ENCODE assay signal across 19 cellular contexts in genomic region chr14:99038401-99038800, GRCh38.
DNase-seq lines count a peak whose midpoint lies in the region; ATAC-seq and TF ChIP-seq lines count a peak whose summit lies in the region.
"Had no signal": no experiment of that assay in that cellular context is flagged by ENCODE, and none has a peak within 500 bp of the region (broad histone marks: within the 10 kb centered on the region; RNA-seq: fewer than 3 reads in every experiment).

No MANE protein-coding gene starts in this region.

- H3K9me3 ChIP-seq in osteoblast (ENCODE audit: low read depth, low read length) = no peaks in the 10 kb centered on the region
- H3K9me3 ChIP-seq: BE2C had no signal

- H3K36me3 Mint-ChIP-seq in activated CD4-positive, alpha-beta memory T cell treated with anti-CD3 and anti-CD28 coated beads for 36 hours = no peaks in the 10 kb centered on the region
- H3K36me3 Mint-ChIP-seq in naive thymus-derived CD8-positive, alpha-beta T cell = no peaks in the 10 kb centered on the region

- H3K27me3 Mint-ChIP-seq in activated CD4-positive, alpha-beta memory T cell treated with anti-CD3 and anti-CD28 coated beads for 36 hours = no peaks in the 10 kb centered on the region
- no peaks in the 10 kb centered on the region for H3K27me3 Mint-ChIP-seq in naive thymus-derived CD8-positive, alpha-beta T cell

- no peaks in the 10 kb centered on the region for H3K4me1 Mint-ChIP-seq in activated CD4-positive, alpha-beta memory T cell treated with anti-CD3 and anti-CD28 coated beads for 36 hours (ENCODE audit: low read depth)
- H3K4me1 Mint-ChIP-seq in naive thymus-derived CD8-positive, alpha-beta T cell = peaks cover 5 to 12% (median 7%) of the 10 kb centered on the region in 4 donors

- no peak overlapping the region for H3K4me2 ChIP-seq in osteoblast (ENCODE audit: insufficient read depth, low read length)
- H3K4me2 ChIP-seq: hepatocyte had no signal

- H3K27ac Mint-ChIP-seq in activated CD4-positive, alpha-beta memory T cell treated with anti-CD3 and anti-CD28 coated beads for 36 hours = no peak overlapping the region
- H3K27ac Mint-ChIP-seq in naive thymus-derived CD8-positive, alpha-beta T cell = peak overlapping the region in 1 of 10 donors; percentile 75
- H3K27ac Mint-ChIP-seq: T-helper 2 cell treated with Interferon-gamma antibody and Interleukin-4, amounts not matched to agents 5 μg/mL and 100 μg/mL, for 36 hours had no signal

- intact Hi-C loops in activated CD4-positive, alpha-beta memory T cell treated with anti-CD3 and anti-CD28 coated beads for 36 hours (cut with micrococcal nuclease) = no loop called here

- no peaks in the 10 kb centered on the region for H3K36me3 ChIP-seq in osteoblast (ENCODE audit: insufficient read depth, low read length)
- H3K36me3 ChIP-seq: BE2C had no signal

- ATAC-seq in HG03196 (IDR thresholded peaks at IDR 0.05; ENCODE audit: unreplicated experiment) = no peak
- no peak for ATAC-seq in naive thymus-derived CD8-positive, alpha-beta T cell
- ATAC-seq: esophagus mucosa had no signal

- H3K4me1 ChIP-seq in osteoblast (ENCODE audit: insufficient read depth, low read length) = peaks cover 13% of the 10 kb centered on the region
- H3K4me1 ChIP-seq: BE2C had no signal

- H4K20me1 ChIP-seq in osteoblast (ENCODE audit: insufficient read depth, low read length) = no peaks in the 10 kb centered on the region

- no peaks in the 10 kb centered on the region for H3K79me2 ChIP-seq in osteoblast (ENCODE audit: insufficient read depth, low read length)
- H3K79me2 ChIP-seq: hepatocyte had no signal

- H3K4me3 ChIP-seq in NB4 (ENCODE audit: low read depth, low read length) (no peak overlapping the region), coronary artery (no peak overlapping the region), osteoblast (ENCODE audit: insufficient read depth, low read length) (no peak overlapping the region)
- H3K4me3 ChIP-seq: hepatocyte had no signal

- H3K4me3 Mint-ChIP-seq in activated CD4-positive, alpha-beta memory T cell treated with anti-CD3 and anti-CD28 coated beads for 36 hours = no peak overlapping the region
- no peak overlapping the region for H3K4me3 Mint-ChIP-seq in naive thymus-derived CD8-positive, alpha-beta T cell
- H3K4me3 Mint-ChIP-seq: T-helper 2 cell treated with Interferon-gamma antibody and Interleukin-4, amounts not matched to agents 5 μg/mL and 100 μg/mL, for 36 hours had no signal

- POLR2A ChIA-PET in activated CD4-positive, alpha-beta memory T cell treated with anti-CD3 and anti-CD28 coated beads for 36 hours (lab: Charles Lee) = no interaction called here
- POLR2A ChIA-PET in naive thymus-derived CD8-positive, alpha-beta T cell (lab: Charles Lee) = no interaction called here

- TF ChIP-seq POLR2A in NB4 (IDR thresholded peaks at IDR 0.05; ENCODE audit: extremely low read depth, insufficient read length) = no peak

- H3K27me3 ChIP-seq in osteoblast (ENCODE audit: insufficient read depth, low read length) = no peaks in the 10 kb centered on the region
- H3K27me3 ChIP-seq: hepatocyte had no signal

- H2AFZ ChIP-seq in osteoblast (ENCODE audit: low read length) = peak overlapping the region; percentile 77
- H2AFZ ChIP-seq: hepatocyte had no signal

- CTCF ChIA-PET in activated CD4-positive, alpha-beta memory T cell treated with anti-CD3 and anti-CD28 coated beads for 36 hours (lab: Charles Lee) = interaction anchor here (0.6 kb wide), 1 partner anchor 229 kb away, joined by 4 read pairs; no protein-coding TSS in a partner anchor

- TF ChIP-seq CTCF in NB4 (IDR thresholded peaks at IDR 0.05; ENCODE audit: low read depth, low read length) (no peak), coronary artery (IDR thresholded peaks at IDR 0.05) (no peak), osteoblast (IDR thresholded peaks at IDR 0.05; ENCODE audit: extremely low read depth, low read depth, low read length) (no peak)

- H3K9me3 Mint-ChIP-seq in activated CD4-positive, alpha-beta memory T cell treated with anti-CD3 and anti-CD28 coated beads for 36 hours = no peaks in the 10 kb centered on the region
- H3K9me3 Mint-ChIP-seq in naive thymus-derived CD8-positive, alpha-beta T cell = peaks cover 0 to 2% (median 0%) of the 10 kb centered on the region in 9 donors
- H3K9me3 Mint-ChIP-seq: T-helper 2 cell treated with Interferon-gamma antibody and Interleukin-4, amounts not matched to agents 5 μg/mL and 100 μg/mL, for 36 hours had no signal

- H3K27ac ChIP-seq in coronary artery = peak overlapping the region in 1 of 2 donors; percentile 54
- no peak overlapping the region for H3K27ac ChIP-seq in osteoblast (ENCODE audit: low read depth, low read length)
- H3K27ac ChIP-seq: hepatocyte had no signal

- DNase-seq in EH (ENCODE audit: low read depth) (peak; percentile 85), NB4 (ENCODE audit: low read depth) (peak; percentile 76), coronary artery (ENCODE audit: low spot score) (peak; percentile 67), osteoblast (ENCODE audit: insufficient read length, low spot score, missing footprints) (peak; percentile 92), DMS53 treated with DMSO at 0.1 percent for 48 hours (lab: John Stamatoyannopoulos, UW; ENCODE audit: unreplicated experiment) (no peak)
- DNase-seq in activated CD4-positive, alpha-beta memory T cell treated with anti-CD3 and anti-CD28 coated beads for 36 hours = no peak
- DNase-seq in naive thymus-derived CD8-positive, alpha-beta T cell = no peak
- DNase-seq: BE2C; dermis blood vessel endothelial cell; DMS153; midbrain; NCI-H187 treated with DMSO at 0.1 percent for 48 hours; NCI-H510A treated with DMSO at 0.1 percent for 48 hours; nucleus accumbens; stimulated activated CD4-positive, alpha-beta T cell treated with anti-CD3 and anti-CD28 coated beads, Interleukin-2, amount 100 ng/mL, for 48 hours had no signal

Comparison
In these comparisons a context has a peak if more than half of its experiments do, and no peak if none do; other contexts are left out.
1. DNase-seq: peak in EH (single experiment), NB4 (single experiment), coronary artery (single experiment) and osteoblast (single experiment); none in DMS53 treated with DMSO at 0.1 percent for 48 hours (single experiment), activated CD4-positive, alpha-beta memory T cell treated with anti-CD3 and anti-CD28 coated beads for 36 hours (single experiment) and naive thymus-derived CD8-positive, alpha-beta T cell (0 of 10).